ENCODE assay signal across 1 cellular context in the genomic region with DNA sequence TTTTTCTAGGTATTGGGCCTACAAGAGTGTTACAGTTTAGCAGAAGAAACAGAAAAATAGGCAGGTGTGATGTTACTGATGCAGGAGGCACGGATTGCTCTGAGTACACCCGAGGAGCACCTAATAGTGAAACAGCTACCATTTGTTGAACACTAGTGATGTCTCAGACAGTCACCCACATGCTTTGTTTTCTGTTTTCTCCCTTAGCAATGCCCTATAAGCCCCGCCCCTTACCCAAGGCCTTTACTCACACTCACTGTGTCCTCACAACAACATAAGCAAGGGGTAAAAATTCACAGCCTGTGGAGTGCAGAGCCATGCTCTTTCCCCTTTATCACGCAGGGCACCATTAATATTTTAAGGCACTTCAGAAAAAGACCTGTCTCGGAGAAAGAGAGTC.
TF ChIP-seq lines count a peak whose summit lies in the region.

No MANE protein-coding gene starts in this region.

TF ChIP-seq in WTC11, 78 proteins besides CTCF, POLR2A, EP300 and RAD21 (continued from another document):
- TF ChIP-seq STAT6 (CRISPR knock-in tag; conservative IDR thresholded peaks at IDR 0.05; ENCODE audit: low read depth) = no peak
- TF ChIP-seq, protein P1, sequence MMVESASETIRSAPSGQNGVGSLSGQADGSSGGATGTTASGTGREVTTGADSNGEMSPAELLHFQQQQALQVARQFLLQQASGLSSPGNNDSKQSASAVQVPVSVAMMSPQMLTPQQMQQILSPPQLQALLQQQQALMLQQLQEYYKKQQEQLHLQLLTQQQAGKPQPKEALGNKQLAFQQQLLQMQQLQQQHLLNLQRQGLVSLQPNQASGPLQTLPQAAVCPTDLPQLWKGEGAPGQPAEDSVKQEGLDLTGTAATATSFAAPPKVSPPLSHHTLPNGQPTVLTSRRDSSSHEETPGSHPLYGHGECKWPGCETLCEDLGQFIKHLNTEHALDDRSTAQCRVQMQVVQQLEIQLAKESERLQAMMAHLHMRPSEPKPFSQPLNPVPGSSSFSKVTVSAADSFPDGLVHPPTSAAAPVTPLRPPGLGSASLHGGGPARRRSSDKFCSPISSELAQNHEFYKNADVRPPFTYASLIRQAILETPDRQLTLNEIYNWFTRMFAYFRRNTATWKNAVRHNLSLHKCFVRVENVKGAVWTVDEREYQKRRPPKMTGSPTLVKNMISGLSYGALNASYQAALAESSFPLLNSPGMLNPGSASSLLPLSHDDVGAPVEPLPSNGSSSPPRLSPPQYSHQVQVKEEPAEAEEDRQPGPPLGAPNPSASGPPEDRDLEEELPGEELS (CRISPR knock-in tag; IDR thresholded peaks at IDR 0.05) = no peak
- no peak for TF ChIP-seq NR3C1 (CRISPR knock-in tag; conservative IDR thresholded peaks at IDR 0.05; ENCODE audit: low read depth)
